ENCODE assay signal across 8 cellular contexts in the genomic region with DNA sequence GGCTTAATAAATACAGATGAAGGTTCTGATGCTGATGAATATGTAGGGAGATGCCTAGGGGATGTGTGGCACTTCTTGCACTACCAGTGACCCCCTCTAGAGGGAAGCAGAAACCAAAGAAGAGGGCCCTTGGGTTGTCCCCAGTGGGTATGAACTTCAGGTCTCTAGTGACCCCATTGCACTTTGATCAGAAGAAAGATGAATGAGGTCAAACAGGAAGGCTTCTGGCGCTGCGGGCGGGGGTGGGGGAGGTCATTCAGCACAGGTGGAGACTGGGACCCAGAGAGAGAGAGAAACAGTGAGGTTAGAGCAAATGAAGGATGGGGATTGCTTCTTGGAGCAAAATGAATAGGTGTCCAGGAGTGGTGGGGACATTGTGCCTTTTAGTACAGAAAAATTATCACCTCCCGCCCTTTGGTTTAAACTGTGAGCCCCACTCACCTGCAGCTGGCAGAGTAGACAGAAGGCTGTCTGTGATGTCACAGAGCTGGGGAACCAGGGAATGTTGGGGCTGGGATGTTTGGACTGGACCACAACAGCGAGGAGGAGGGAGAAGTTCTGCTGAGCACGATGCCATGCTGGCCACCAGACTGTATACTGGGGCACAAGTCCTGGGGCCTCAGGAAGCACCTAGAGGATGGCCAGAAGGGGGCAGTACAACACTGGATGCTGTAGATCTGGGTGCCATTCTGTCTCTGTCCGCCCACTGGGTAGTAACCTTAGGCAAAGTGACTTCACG. TPM values are rescaled to one million over a fixed set of nuclear protein-coding genes. Genes with fewer than 3 reads are reported as not detected.
DNase-seq lines count a peak whose midpoint lies in the region; TF ChIP-seq lines count a peak whose summit lies in the region.

A gene with protein sequence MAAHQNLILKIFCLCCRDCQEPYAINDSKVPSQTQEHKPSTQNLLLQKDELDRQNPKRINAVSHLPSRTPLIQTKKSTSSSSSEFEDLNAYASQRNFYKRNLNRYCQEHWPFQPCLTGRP (minus strand): TSS at position 599 of the 739 bp plus-strand sequence. CDS start 10,469 bp downstream, outside the sequence.

- H3K27ac Mint-ChIP-seq in glutamatergic neuron (ENCODE audit: unreplicated experiment): no peak within 1 kb of the TSS

- no peak within 1 kb of the TSS for H3K4me3 Mint-ChIP-seq in glutamatergic neuron (ENCODE audit: unreplicated experiment)

- DNase-seq in ELR (ENCODE audit: low read depth): peak; percentile 87
- peak; percentile 86 for DNase-seq in H4 (ENCODE audit: low spot score)
- peak; percentile 84 for DNase-seq in M059J (ENCODE audit: low read depth)
- peak; percentile 90 for DNase-seq in SK-MEL-5 (ENCODE audit: low read depth, low spot score)
- DNase-seq in activated effector memory CD4-positive, alpha-beta T cell treated with Interleukin-2 at 50 U/mL for 16 hours: peak; percentile 71
- peak; percentile 64 for DNase-seq in glutamatergic neuron
- peak; percentile 67 for DNase-seq in renal cortical epithelial cell (ENCODE audit: low read depth)
- DNase-seq in GOT3 (lab: John Stamatoyannopoulos, UW): no peak

- in situ Hi-C loops in SK-MEL-5 (cut with HindIII; ENCODE audit: low pct_unique_long_range_greater_than_20kb, low sequenced_read_pairs): no loop called here

- peaks cover under 1% of the 10 kb centered on the region for H3K9me3 Mint-ChIP-seq in glutamatergic neuron (ENCODE audit: unreplicated experiment)

- no peaks in the 10 kb centered on the region for H3K27me3 Mint-ChIP-seq in glutamatergic neuron (ENCODE audit: unreplicated experiment)

- TF ChIP-seq CTCF in glutamatergic neuron (IDR thresholded peaks at IDR 0.05; ENCODE audit: partially characterized antibody, unreplicated experiment): peak; percentile 80

- no peaks in the 10 kb centered on the region for H3K4me1 Mint-ChIP-seq in glutamatergic neuron (ENCODE audit: low read depth, unreplicated experiment)

- H3K36me3 Mint-ChIP-seq in glutamatergic neuron (ENCODE audit: unreplicated experiment): no peaks in the 10 kb centered on the region

RNA-seq across cellular contexts. Expression of the gene that starts here (rescaled TPM):
- total RNA-seq in H4 (2014; rRNA removed; shearing (Covaris generic)): not detected in 2 replicates
- not detected in 2 replicates for total RNA-seq in M059J (2014; rRNA removed; shearing (Covaris generic))
- not detected in 2 replicates for total RNA-seq in SK-MEL-5 (2014; rRNA removed; shearing (Covaris generic))
- polyA plus RNA-seq in SK-MEL-5 (2015; cell fraction: cytosol; rRNA removed): not detected in 2 replicates
- not detected in 2 replicates for polyA plus RNA-seq in SK-MEL-5 (2015; cell fraction: nucleus; rRNA removed)
- total RNA-seq in glutamatergic neuron (ENCODE audit: unreplicated experiment) (not detected), renal cortical epithelial cell (not detected in 2 replicates)

Comparison
In these comparisons a context has a peak if more than half of its experiments do, and no peak if none do; other contexts are left out.
1. Peak in DNase-seq in H4; RNA of the gene not detected or under 1 TPM.
2. Peak in DNase-seq in M059J; RNA of the gene not detected or under 1 TPM.
3. Peak in DNase-seq in SK-MEL-5; RNA of the gene not detected or under 1 TPM.
4. Peak in DNase-seq in glutamatergic neuron; RNA of the gene not detected or under 1 TPM.
5. Peak in DNase-seq in renal cortical epithelial cell; RNA of the gene not detected or under 1 TPM.